Comparison of ENCODE assay signal across 8 cellular contexts in genomic region chr3:157201648-157202278, GRCh38. TPM values are rescaled to one million over a fixed set of nuclear protein-coding genes. Genes with fewer than 3 reads are reported as not detected.
DNase-seq lines count a peak whose midpoint lies in the region; ATAC-seq, FAIRE-seq and TF ChIP-seq lines count a peak whose summit lies in the region.

No MANE protein-coding gene starts in this region.

- H3K4me1 Mint-ChIP-seq in osteocyte (ENCODE audit: unreplicated experiment), result peaks cover 13% of the 10 kb centered on the region
- peaks cover 2% of the 10 kb centered on the region for H3K4me1 Mint-ChIP-seq in T-helper 17 cell

- TF ChIP-seq CTCF in GM20000 (IDR thresholded peaks at IDR 0.05; ENCODE audit: extremely low read depth, missing control alignments), result peak; percentile 43
- TF ChIP-seq CTCF in fibroblast of lung (conservative IDR thresholded peaks at IDR 0.05 in 1 of 2, IDR thresholded peaks at IDR 0.05 in 1 of 2; ENCODE audit: low read depth in 1 of 2, low read length in 2 of 2), result peak in 1 of 2 donors; percentile 57
- TF ChIP-seq CTCF in osteocyte (IDR thresholded peaks at IDR 0.05), result peak; percentile 65

- H3K27ac Mint-ChIP-seq in osteocyte (ENCODE audit: unreplicated experiment), result no peak overlapping the region
- no peak overlapping the region for H3K27ac Mint-ChIP-seq in T-helper 17 cell

- no peaks in the 10 kb centered on the region for H3K36me3 ChIP-seq in fibroblast of lung (ENCODE audit: control insufficient read depth, insufficient read depth, low read length)

- no peak overlapping the region for H3K27ac ChIP-seq in fibroblast of lung (ENCODE audit: insufficient read depth, low read length)

- no peaks in the 10 kb centered on the region for H3K27me3 ChIP-seq in fibroblast of lung (ENCODE audit: control insufficient read depth, insufficient read depth, low read length)

- H3K4me3 Mint-ChIP-seq in osteocyte (ENCODE audit: unreplicated experiment) (no peak overlapping the region), T-helper 17 cell (no peak overlapping the region)

- H3K4me3 ChIP-seq in fibroblast of lung (replicated peaks in 1 of 4; ENCODE audit: control extremely low read depth in 1 of 4, insufficient read depth in 1 of 4, low read depth in 3 of 4, low read length in 4 of 4), result no peak overlapping the region

- peak overlapping the region; percentile 40 for H3K4me2 ChIP-seq in fibroblast of lung (ENCODE audit: extremely low read depth, insufficient read depth, low read length)

- H3K79me2 ChIP-seq in fibroblast of lung (ENCODE audit: control insufficient read depth, insufficient read depth, low read length), result no peaks in the 10 kb centered on the region

- peak; percentile 46 for DNase-seq in DMS114 treated with DMSO at 0.1 percent for 48 hours (lab: John Stamatoyannopoulos, UW; ENCODE audit: unreplicated experiment)
- DNase-seq in GM20000 (ENCODE audit: low spot score), result peak; percentile 54
- DNase-seq in Kasumi-1 (lab: John Stamatoyannopoulos, UW), result peak; percentile 70 to 78
- peak; percentile 34 for DNase-seq in RCC 7860 (ENCODE audit: low spot score)
- DNase-seq in fibroblast of lung (ENCODE audit: low read depth in 2 of 2), result peak; percentile 58 to 69
- DNase-seq in osteocyte (ENCODE audit: extremely low spot score, unreplicated experiment), result no peak
- DNase-seq in T-helper 17 cell, result no peak
- no peak for DNase-seq in activated gamma-delta T cell treated with Interleukin-2 at 50 U/mL for 16 hours

- ATAC-seq in T-helper 17 cell, result no peak

- H3K9me3 ChIP-seq in fibroblast of lung (ENCODE audit: control insufficient read depth, insufficient read depth, low read depth, low read length) (no peaks in the 10 kb centered on the region), T-helper 17 cell (ENCODE audit: control insufficient read depth, low read length, poor library complexity, severe bottlenecking) (no peaks in the 10 kb centered on the region)

- no peaks in the 10 kb centered on the region for H3K36me3 Mint-ChIP-seq in osteocyte (ENCODE audit: unreplicated experiment)
- H3K36me3 Mint-ChIP-seq in T-helper 17 cell (ENCODE audit: low read depth), result peaks cover 4% of the 10 kb centered on the region

- H3K9ac ChIP-seq in fibroblast of lung (ENCODE audit: insufficient read depth, low read length), result no peak overlapping the region

- H2AFZ ChIP-seq in fibroblast of lung (ENCODE audit: low read length), result no peak overlapping the region

- peak; percentile 74 for FAIRE-seq in RCC 7860 (lab: Jason Lieb, UNC)

- H3K4me1 ChIP-seq in fibroblast of lung (ENCODE audit: control insufficient read depth, extremely low read depth, insufficient read depth, low read length), result peaks cover 4% of the 10 kb centered on the region

- H4K20me1 ChIP-seq in fibroblast of lung (ENCODE audit: control insufficient read depth, extremely low read depth, insufficient read depth, low read length), result no peaks in the 10 kb centered on the region

- peaks cover 5% of the 10 kb centered on the region for H3K9me3 Mint-ChIP-seq in osteocyte (ENCODE audit: unreplicated experiment)

- no peaks in the 10 kb centered on the region for H3K27me3 Mint-ChIP-seq in osteocyte (ENCODE audit: unreplicated experiment)
- H3K27me3 Mint-ChIP-seq in T-helper 17 cell, result peaks cover 4% of the 10 kb centered on the region

RNA-seq across cellular contexts. Expression of gene CCNL1, which starts 41.8 kb away (rescaled TPM):
- total RNA-seq in fibroblast of lung (140 and 219 TPM in 2 replicates), osteocyte (93.0 and 116 TPM in 2 replicates), T-helper 17 cell (1,000 to 10,000 TPM; 1,190 to 1,257 TPM)
- polyA plus RNA-seq in fibroblast of lung, result 63.8 and 88.2 TPM in 2 replicates
- 27.8 and 35.7 TPM in 2 replicates for polyA plus RNA-seq in fibroblast of lung (2012)
- 12.2 and 31.2 TPM in 2 replicates for polyA minus RNA-seq in fibroblast of lung (ENCODE audit: low replicate concordance)

Comparison
In these comparisons a context has a peak if more than half of its experiments do, and no peak if none do; other contexts are left out.
1. DNase-seq: peak in DMS114 treated with DMSO at 0.1 percent for 48 hours (single experiment), GM20000 (single experiment), Kasumi-1 (2 of 2), RCC 7860 (single experiment) and fibroblast of lung (2 of 2); none in osteocyte (single experiment), T-helper 17 cell (0 of 3) and activated gamma-delta T cell treated with Interleukin-2 at 50 U/mL for 16 hours (single experiment).